In genomic region chr12:55736780-55737580, GRCh38 we compare ENCODE assay signal across 8 cellular contexts. TPM values are rescaled to one million over a fixed set of nuclear protein-coding genes. Genes with fewer than 3 reads are reported as not detected.
DNase-seq lines count a peak whose midpoint lies in the region; ATAC-seq and TF ChIP-seq lines count a peak whose summit lies in the region.

No MANE protein-coding gene starts in this region.

- no peak overlapping the region for H3K4me3 ChIP-seq in OCI-LY1 (ENCODE audit: low read depth, low read length, poor library complexity, severe bottlenecking)

- peaks cover 4 to 16% (median 14%) of the 10 kb centered on the region in 3 donors for H3K4me1 Mint-ChIP-seq in IgD-negative memory B cell
- peaks cover 18% of the 10 kb centered on the region for H3K4me1 Mint-ChIP-seq in activated naive CD4-positive, alpha-beta T cell treated with anti-CD3 and anti-CD28 coated beads for 36 hours (ENCODE audit: low read depth)

- H3K27me3 Mint-ChIP-seq in IgD-negative memory B cell, result no peaks in the 10 kb centered on the region
- H3K27me3 Mint-ChIP-seq in activated naive CD4-positive, alpha-beta T cell treated with anti-CD3 and anti-CD28 coated beads for 36 hours (ENCODE audit: low read depth), result no peaks in the 10 kb centered on the region

- TF ChIP-seq CTCF in OCI-LY1 (IDR thresholded peaks at IDR 0.05; ENCODE audit: low read length), result peak; percentile 94

- no peaks in the 10 kb centered on the region for H3K9me2 ChIP-seq in OCI-LY1 (ENCODE audit: low read depth, low read length)

- H3K9me3 ChIP-seq in OCI-LY1 (ENCODE audit: low read length), result no peaks in the 10 kb centered on the region

- ATAC-seq in GM21390 (IDR thresholded peaks at IDR 0.05; ENCODE audit: unreplicated experiment), result no peak

- no peaks in the 10 kb centered on the region; the same call in 1 of the 2 replicates for H3K27me3 ChIP-seq in OCI-LY1 (ENCODE audit: insufficient read depth, low read length)

- H3F3A ChIP-seq in OCI-LY1 (ENCODE audit: insufficient read depth, low read length), result no peaks in the 10 kb centered on the region

- no peak overlapping the region for H3K27ac ChIP-seq in OCI-LY1 (ENCODE audit: low read depth, low read length, poor library complexity, severe bottlenecking)

- H3K9ac ChIP-seq in OCI-LY1 (ENCODE audit: low read length), result no peak overlapping the region

- intact Hi-C loops in activated naive CD4-positive, alpha-beta T cell treated with anti-CD3 and anti-CD28 coated beads for 36 hours (cut with micrococcal nuclease), result loop anchor here (1.0 to 10.0 kb wide), 5 partner anchors 13 to 548 kb away; partner anchors contain the start of gene SMARCC2
- intact Hi-C loops in head of caudate nucleus (cut with DNase I), result loop anchor here (5.0 kb wide), 2 partner anchors 60 to 205 kb away; no protein-coding TSS in a partner anchor

- DNase-seq in activated T-cell treated with anti-CD3 and anti-CD28 coated beads for 1 hour (ENCODE audit: low read depth) (peak; percentile 36), activated T-cell treated with anti-CD3 and anti-CD28 coated beads for 4 hours (no peak), head of caudate nucleus (peak in 41 of 42 donors; percentile 44 to 89 (median 73)), nucleus accumbens (lab: John Stamatoyannopoulos, UW) (peak in 45 of 56 donors; percentile 17 to 79 (median 43))
- DNase-seq in activated naive CD4-positive, alpha-beta T cell treated with anti-CD3 and anti-CD28 coated beads for 36 hours, result peak; percentile 84

- no peak overlapping the region for H2AFZ ChIP-seq in OCI-LY1 (ENCODE audit: low read length)

- H3K36me3 ChIP-seq in OCI-LY1 (ENCODE audit: insufficient read depth, low read length), result no peaks in the 10 kb centered on the region

- H3K4me2 ChIP-seq in OCI-LY1 (ENCODE audit: low read length), result no peak overlapping the region

- no peaks in the 10 kb centered on the region for H3K36me3 Mint-ChIP-seq in IgD-negative memory B cell
- no peaks in the 10 kb centered on the region for H3K36me3 Mint-ChIP-seq in activated naive CD4-positive, alpha-beta T cell treated with anti-CD3 and anti-CD28 coated beads for 36 hours (ENCODE audit: low read depth)

- no peaks in the 10 kb centered on the region for H4K20me1 ChIP-seq in OCI-LY1 (ENCODE audit: insufficient read depth, low read length)

- peak overlapping the region; percentile 51 to 87 (median 86) for H3K27ac Mint-ChIP-seq in IgD-negative memory B cell
- H3K27ac Mint-ChIP-seq in activated naive CD4-positive, alpha-beta T cell treated with anti-CD3 and anti-CD28 coated beads for 36 hours, result peak overlapping the region; percentile 60

- no peaks in the 10 kb centered on the region for H3K79me2 ChIP-seq in OCI-LY1 (ENCODE audit: insufficient read depth, low read length)

- H3K4me3 Mint-ChIP-seq in IgD-negative memory B cell, result peak overlapping the region; percentile 52 to 97 (median 89)
- H3K4me3 Mint-ChIP-seq in activated naive CD4-positive, alpha-beta T cell treated with anti-CD3 and anti-CD28 coated beads for 36 hours, result peak overlapping the region; percentile 25

- H3K4me1 ChIP-seq in OCI-LY1 (ENCODE audit: insufficient read depth, low read length, severe bottlenecking), result peaks cover 14% of the 10 kb centered on the region

- CTCF ChIA-PET in activated naive CD4-positive, alpha-beta T cell treated with anti-CD3 and anti-CD28 coated beads for 36 hours (lab: Charles Lee), result interaction anchor here (0.6 to 4.6 kb wide), 29 partner anchors 7 to 548 kb away, joined by 3 to 36 read pairs (median 7); partner anchors contain the start of genes BLOC1S1, CD63, DNAJC14 and ITGA7

- H3K9me3 Mint-ChIP-seq in IgD-negative memory B cell, result no peaks in the 10 kb centered on the region
- H3K9me3 Mint-ChIP-seq in activated naive CD4-positive, alpha-beta T cell treated with anti-CD3 and anti-CD28 coated beads for 36 hours, result no peaks in the 10 kb centered on the region

RNA-seq across cellular contexts. Expression of gene GDF11, which starts 5.9 kb away (rescaled TPM):
- polyA plus RNA-seq in IgD-negative memory B cell, result 1.1 TPM
- total RNA-seq in activated naive CD4-positive, alpha-beta T cell treated with anti-CD3 and anti-CD28 coated beads for 36 hours, result 1 to 10 TPM; 4.2 TPM

RNA-seq across cellular contexts. Expression of gene CD63, which starts 8.2 kb away (rescaled TPM):
- 171 TPM for polyA plus RNA-seq in IgD-negative memory B cell
- 10 to 100 TPM; 62.3 to 73.6 TPM for total RNA-seq in activated naive CD4-positive, alpha-beta T cell treated with anti-CD3 and anti-CD28 coated beads for 36 hours

RNA-seq across cellular contexts. Expression of gene RDH5, which starts 16.8 kb away (rescaled TPM):
- polyA plus RNA-seq in IgD-negative memory B cell, result 2.2 TPM
- 1 to 10 TPM; 2.1 to 2.6 TPM for total RNA-seq in activated naive CD4-positive, alpha-beta T cell treated with anti-CD3 and anti-CD28 coated beads for 36 hours

RNA-seq across cellular contexts. Expression of gene BLOC1S1, which starts 21.1 kb away (rescaled TPM):
- 174 TPM for polyA plus RNA-seq in IgD-negative memory B cell
- total RNA-seq in activated naive CD4-positive, alpha-beta T cell treated with anti-CD3 and anti-CD28 coated beads for 36 hours, result 100 to 1,000 TPM; 118 to 124 TPM

RNA-seq across cellular contexts. Expression of gene ITGA7, which starts 29.3 kb away (rescaled TPM):
- 0.13 TPM for polyA plus RNA-seq in IgD-negative memory B cell
- total RNA-seq in activated naive CD4-positive, alpha-beta T cell treated with anti-CD3 and anti-CD28 coated beads for 36 hours, result 1 to 10 TPM; 3.9 to 4.8 TPM
